ENCODE assay signal across 35 cellular contexts in the genomic region with DNA sequence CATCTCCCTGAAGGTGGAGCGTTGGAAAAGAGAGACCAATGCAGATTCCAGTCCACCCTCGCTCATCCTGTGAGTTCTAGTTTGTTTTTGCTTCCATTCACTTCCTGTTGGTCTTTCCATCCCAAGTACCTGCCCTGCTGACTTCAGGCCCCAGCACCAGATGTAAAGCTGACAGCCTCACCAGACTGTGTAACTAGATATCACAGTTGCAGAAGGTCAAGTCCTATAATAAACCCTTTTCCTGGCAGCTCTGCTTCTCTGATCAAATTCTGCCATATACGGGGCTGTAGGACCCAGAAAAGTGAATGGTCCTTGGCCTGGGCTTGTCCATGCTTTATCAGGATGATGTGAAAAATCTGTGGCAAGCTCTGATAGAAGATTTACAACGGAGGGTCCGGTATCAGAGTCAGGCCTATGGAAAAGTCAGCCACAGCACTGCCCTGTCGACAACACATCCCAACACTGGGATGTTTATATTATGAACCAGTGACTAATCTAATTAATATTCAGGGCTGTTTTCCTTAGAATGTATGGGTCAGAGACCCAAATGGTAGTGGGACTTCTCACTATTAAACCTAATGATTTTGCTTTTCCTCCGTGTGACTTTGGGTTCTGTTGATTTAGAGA. TPM values are rescaled to one million over a fixed set of nuclear protein-coding genes. Genes with fewer than 3 reads are reported as not detected.
DNase-seq lines count a peak whose midpoint lies in the region; ATAC-seq and TF ChIP-seq lines count a peak whose summit lies in the region.
"Had no signal": no experiment of that assay in that cellular context is flagged by ENCODE, and none has a peak within 500 bp of the region (broad histone marks: within the 10 kb centered on the region; RNA-seq: fewer than 3 reads in every experiment).

No MANE protein-coding gene starts in this region.

- CTCF ChIA-PET in SK-N-SH (lab: Yijun Ruan, JAX): interaction anchor here (0.8 to 3.9 kb wide), 3 partner anchors 23 to 42 kb away, joined by 3 to 17 read pairs (median 7); partner anchors contain the start of gene CCDC175

- no peaks in the 10 kb centered on the region for H3K79me2 ChIP-seq in SK-N-SH (ENCODE audit: insufficient read depth)
- H3K79me2 ChIP-seq: parathyroid adenoma had no signal

- H3K27ac ChIP-seq in SK-N-SH (ENCODE audit: low read depth in 2 of 2, low read length in 1 of 2): no peak overlapping the region
- H3K27ac ChIP-seq: colonic mucosa, left ventricle myocardium inferior, parathyroid adenoma, stomach, tibial nerve had no signal

- TF ChIP-seq EP300 in SK-N-SH (IDR thresholded peaks at IDR 0.05; ENCODE audit: borderline replicate concordance in 1 of 2, low read depth in 1 of 2, low read length in 1 of 2): no peak

- H3K4me3 ChIP-seq in SK-N-SH (ENCODE audit: low read depth in 2 of 2, low read length in 1 of 2): no peak overlapping the region
- H3K4me3 ChIP-seq in fibroblast of villous mesenchyme (ENCODE audit: low read depth, low read length): no peak overlapping the region
- H3K4me3 ChIP-seq: colonic mucosa, GM12878, left ventricle myocardium inferior, stomach, tibial nerve had no signal

- TF ChIP-seq CTCF in SK-N-SH (IDR thresholded peaks at IDR 0.05) (no peak), fibroblast of villous mesenchyme (IDR thresholded peaks at IDR 0.05; ENCODE audit: insufficient read depth, low read depth, low read length) (no peak)

- POLR2A ChIA-PET in SK-N-SH (lab: Yijun Ruan, JAX): no interaction called here

- DNase-seq in SK-N-SH: no peak
- peak; percentile 49 for DNase-seq in NCI-H510A (lab: John Stamatoyannopoulos, UW)
- peak; percentile 38 for DNase-seq in fibroblast of villous mesenchyme (ENCODE audit: low read depth)
- DNase-seq in left cardiac atrium: no peak
- DNase-seq: activated CD4-positive, alpha-beta T cell treated with anti-CD3 and anti-CD28 coated beads, Interleukin-2, amount 50 U/mL, for 1 hour; activated CD8-positive, alpha-beta memory T cell treated with anti-CD3 and anti-CD28 coated beads, Interleukin-2, amount 10 ng/mL, durations not matched to agents 7 days and 5 days; activated naive CD4-positive, alpha-beta T cell treated with Interleukin-2 at 50 U/mL for 16 hours; activated T-cell treated with anti-CD3 and anti-CD28 coated beads, Interleukin-2, amount 50 U/mL, for 72 hours; AML-193; CD4-positive, alpha-beta memory T cell; colonic mucosa; effector memory CD4-positive, alpha-beta T cell; erythroblast; foreskin melanocyte; H9; hippocampal formation; immature natural killer cell; left ventricle myocardium inferior; natural killer cell; NCI-H2081 treated with DMSO at 0.1 percent for 48 hours; NCI-H748 treated with DMSO at 0.1 percent for 48 hours; stimulated activated CD4-positive, alpha-beta T cell treated with anti-CD3 and anti-CD28 coated beads, Interleukin-15, amount 100 ng/mL, for 24 hours; stomach; T-helper 9 cell had no signal

- H3K36me3 ChIP-seq in SK-N-SH (replicated peaks in 1 of 2; ENCODE audit: control insufficient read depth in 1 of 2, insufficient read depth in 2 of 2, low read length in 1 of 2): no peaks in the 10 kb centered on the region
- H3K36me3 ChIP-seq: colonic mucosa, left ventricle myocardium inferior, stomach, tibial nerve had no signal

- 0 out of 2 replicates have a peak overlapping the region, but pooled peaks have one; percentile 2 for H2AFZ ChIP-seq in SK-N-SH (ENCODE audit: low read depth)
- H2AFZ ChIP-seq: parathyroid adenoma had no signal

- H3K9ac ChIP-seq in SK-N-SH: no peak overlapping the region
- H3K9ac ChIP-seq: parathyroid adenoma had no signal

- no peaks in the 10 kb centered on the region; the same call in 1 of the 2 replicates for H3K27me3 ChIP-seq in SK-N-SH (ENCODE audit: insufficient read depth)
- H3K27me3 ChIP-seq: colonic mucosa, stomach, tibial nerve had no signal

- peaks cover 0 to 6% of the 10 kb centered on the region in 2 experiments; a peak in 2 of 4 replicates for H3K4me1 ChIP-seq in SK-N-SH (ENCODE audit: control insufficient read depth in 1 of 2, insufficient read depth in 2 of 2, low read depth in 1 of 2, low read length in 1 of 2)
- H3K4me1 ChIP-seq: colonic mucosa, left ventricle myocardium inferior, parathyroid adenoma, stomach, tibial nerve had no signal

- H3K4me2 ChIP-seq in SK-N-SH: no peak overlapping the region

- WGBS in SK-N-SH (ENCODE audit: low lambda C conversion rate): 39% methylated on average over 4 of the region's 7 CpGs

- H3K9me2 ChIP-seq in SK-N-SH: no peaks in the 10 kb centered on the region

- no peaks in the 10 kb centered on the region for H3K9me3 ChIP-seq in SK-N-SH
- H3K9me3 ChIP-seq: colonic mucosa, left ventricle myocardium inferior, stomach, tibial nerve had no signal

- no peak for ATAC-seq in SK-N-SH treated with all-trans-retinoic acid at 6 μM for 48 hours
- ATAC-seq in HG02763 (IDR thresholded peaks at IDR 0.05; ENCODE audit: unreplicated experiment): no peak
- no peak for ATAC-seq in left cardiac atrium
- ATAC-seq in HG02970 (IDR thresholded peaks at IDR 0.05; ENCODE audit: low FRiP score, unreplicated experiment): no peak
- ATAC-seq in HG02571 (IDR thresholded peaks at IDR 0.05; ENCODE audit: unreplicated experiment): no peak
- ATAC-seq: activated CD8-positive, alpha-beta memory T cell treated with anti-CD3 and anti-CD28 coated beads, Interleukin-2, amount 10 ng/mL, durations not matched to agents 7 days and 5 days; activated T-cell treated with anti-CD3 and anti-CD28 coated beads, Interleukin-2, amount 50 U/mL, for 72 hours; GM12878; natural killer cell; sciatic nerve; WTC11 had no signal

- no peak for TF ChIP-seq RAD21 in SK-N-SH (IDR thresholded peaks at IDR 0.05; ENCODE audit: low read length)

- intact Hi-C loops in left cardiac atrium (cut with DNase I): no loop called here

- no peaks in the 10 kb centered on the region for H3F3A ChIP-seq in SK-N-SH (replicated peaks; ENCODE audit: insufficient read depth)

- no peaks in the 10 kb centered on the region for H4K20me1 ChIP-seq in SK-N-SH (ENCODE audit: insufficient read depth)

TF ChIP-seq in SK-N-SH, 30 proteins besides CTCF, POLR2A, EP300 and RAD21 (continues in another document):
- TF ChIP-seq RXRA (IDR thresholded peaks at IDR 0.05; ENCODE audit: borderline replicate concordance, low read depth) (no peak), JUND (IDR thresholded peaks at IDR 0.05) (no peak), FOXJ3 (CRISPR knock-in tag; IDR thresholded peaks at IDR 0.05) (no peak), USF1 (IDR thresholded peaks at IDR 0.05; ENCODE audit: borderline replicate concordance, low read depth) (no peak), USF2 (IDR thresholded peaks at IDR 0.05; ENCODE audit: borderline replicate concordance, low read depth, low read length) (no peak), NRF1 (IDR thresholded peaks at IDR 0.05; ENCODE audit: low read depth, low read length) (no peak), RCOR1 (IDR thresholded peaks at IDR 0.05; ENCODE audit: low read length) (no peak)

TF ChIP-seq in SK-N-SH treated with all-trans-retinoic acid at 6 μM for 48 hours, 23 proteins besides CTCF, POLR2A, EP300 and RAD21 (continues in another document):
- TF ChIP-seq TCF4 (CRISPR knock-in tag; IDR thresholded peaks at IDR 0.05; ENCODE audit: borderline replicate concordance): no peak
- no peak for TF ChIP-seq POU6F1 (CRISPR knock-in tag; IDR thresholded peaks at IDR 0.05; ENCODE audit: borderline replicate concordance, low read depth)
- TF ChIP-seq ISL1 (CRISPR knock-in tag; IDR thresholded peaks at IDR 0.05): no peak
- TF ChIP-seq, protein P1, sequence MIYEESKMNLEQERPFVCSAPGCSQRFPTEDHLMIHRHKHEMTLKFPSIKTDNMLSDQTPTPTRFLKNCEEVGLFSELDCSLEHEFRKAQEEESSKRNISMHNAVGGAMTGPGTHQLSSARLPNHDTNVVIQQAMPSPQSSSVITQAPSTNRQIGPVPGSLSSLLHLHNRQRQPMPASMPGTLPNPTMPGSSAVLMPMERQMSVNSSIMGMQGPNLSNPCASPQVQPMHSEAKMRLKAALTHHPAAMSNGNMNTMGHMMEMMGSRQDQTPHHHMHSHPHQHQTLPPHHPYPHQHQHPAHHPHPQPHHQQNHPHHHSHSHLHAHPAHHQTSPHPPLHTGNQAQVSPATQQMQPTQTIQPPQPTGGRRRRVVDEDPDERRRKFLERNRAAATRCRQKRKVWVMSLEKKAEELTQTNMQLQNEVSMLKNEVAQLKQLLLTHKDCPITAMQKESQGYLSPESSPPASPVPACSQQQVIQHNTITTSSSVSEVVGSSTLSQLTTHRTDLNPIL (CRISPR knock-in tag; IDR thresholded peaks at IDR 0.05; ENCODE audit: low read depth): no peak
- TF ChIP-seq ZC3H10 (CRISPR knock-in tag; IDR thresholded peaks at IDR 0.05): no peak
- no peak for TF ChIP-seq OSR1 (CRISPR knock-in tag; IDR thresholded peaks at IDR 0.05)
- no peak for TF ChIP-seq ZNF565 (CRISPR knock-in tag; conservative IDR thresholded peaks at IDR 0.05; ENCODE audit: low read depth)

RNA-seq across cellular contexts. Expression of gene CCDC175, which starts 42.1 kb away (rescaled TPM):
- polyA plus RNA-seq in SK-N-SH (2012; rRNA removed): not detected in 2 replicates
- polyA plus RNA-seq in SK-N-SH (2012; cell fraction: cytosol; rRNA removed): not detected in 2 replicates
- not detected in 2 replicates for polyA plus RNA-seq in SK-N-SH (2012; cell fraction: nucleus; rRNA removed)
- total RNA-seq in fibroblast of villous mesenchyme (not detected in 2 replicates), left cardiac atrium (not detected)
- total RNA-seq: A172; activated CD8-positive, alpha-beta memory T cell treated with anti-CD3 and anti-CD28 coated beads, Interleukin-2, amount 10 ng/mL, durations not matched to agents 7 days and 5 days; activated T-cell treated with anti-CD3 and anti-CD28 coated beads, Interleukin-2, amount 50 U/mL, for 72 hours; CD4-positive, alpha-beta memory T cell; GM12878; left ventricle myocardium inferior; natural killer cell; OCI-LY7; sciatic nerve; stomach; tibial nerve; WTC11 had no signal
- polyA plus RNA-seq: CD4-positive, alpha-beta memory T cell; GM12878; immature natural killer cell; stomach had no signal

RNA-seq across cellular contexts. Expression of gene JKAMP, which starts 50.2 kb away (rescaled TPM):
- 95.4 and 146 TPM in 2 replicates for polyA plus RNA-seq in SK-N-SH (2012; rRNA removed)
- polyA plus RNA-seq in SK-N-SH (2012; cell fraction: cytosol; rRNA removed): 133 and 160 TPM in 2 replicates
- polyA plus RNA-seq in SK-N-SH (2012; cell fraction: nucleus; rRNA removed): 97.0 and 184 TPM in 2 replicates
- total RNA-seq in fibroblast of villous mesenchyme (76.0 and 104 TPM in 2 replicates), left cardiac atrium (10 to 100 TPM; 31.6 to 31.7 TPM)

RNA-seq across cellular contexts. Expression of gene L3HYPDH, which starts 50.3 kb away (rescaled TPM):
- polyA plus RNA-seq in SK-N-SH (2012; rRNA removed): 66.2 and 120 TPM in 2 replicates
- 32.0 and 34.4 TPM in 2 replicates for polyA plus RNA-seq in SK-N-SH (2012; cell fraction: cytosol; rRNA removed)
- polyA plus RNA-seq in SK-N-SH (2012; cell fraction: nucleus; rRNA removed): 242 and 548 TPM in 2 replicates
- total RNA-seq in fibroblast of villous mesenchyme (49.9 and 80.3 TPM in 2 replicates), left cardiac atrium (10 to 100 TPM; 15.2 to 22.0 TPM)

Comparison
In these comparisons a context has a peak if more than half of its experiments do, and no peak if none do; other contexts are left out.
1. DNase-seq: peak in NCI-H510A (single experiment) and fibroblast of villous mesenchyme (single experiment); none in SK-N-SH (single experiment) and left cardiac atrium (single experiment).